In genomic region chr10:131218811-131219583, GRCh38 we compare ENCODE assay signal across 17 cellular contexts.
"Had no signal": no experiment of that assay in that cellular context is flagged by ENCODE, and none has a peak within 500 bp of the region (broad histone marks: within the 10 kb centered on the region; RNA-seq: fewer than 3 reads in every experiment).

No MANE protein-coding gene starts in this region.

- H3K9me3 Mint-ChIP-seq: endodermal cell; natural killer cell treated with Interleukin-12 subunit alpha and Interleukin-12 subunit beta and Interleukin-15 and Interleukin-18, amount 100 ng/mL, for 72 hours; neural progenitor cell had no signal

- DNase-seq: effector CD4-positive, alpha-beta T cell; endodermal cell; erythroblast; foreskin keratinocyte; kidney glomerular epithelial cell; left ventricle myocardium inferior; mesenchymal stem cell; midbrain; occipital lobe; sigmoid colon; stimulated activated CD4-positive, alpha-beta T cell treated with anti-CD3 and anti-CD28 coated beads, Interleukin-12 subunit alpha, Interleukin-12 subunit beta, amount 100 ng/mL, for 4 hours; stimulated activated naive CD4-positive, alpha-beta T cell; tibial artery; upper lobe of left lung; uterus had no signal

- H3K27me3 Mint-ChIP-seq: natural killer cell treated with Interleukin-12 subunit alpha and Interleukin-12 subunit beta and Interleukin-15 and Interleukin-18, amount 100 ng/mL, for 72 hours had no signal

- H3K4me3 Mint-ChIP-seq: endodermal cell; natural killer cell treated with Interleukin-12 subunit alpha and Interleukin-12 subunit beta and Interleukin-15 and Interleukin-18, amount 100 ng/mL, for 72 hours; neural progenitor cell had no signal

- ATAC-seq: foreskin keratinocyte; natural killer cell treated with Interleukin-12 subunit alpha and Interleukin-12 subunit beta and Interleukin-15 and Interleukin-18, amount 100 ng/mL, for 72 hours had no signal

- H3K36me3 Mint-ChIP-seq: natural killer cell treated with Interleukin-12 subunit alpha and Interleukin-12 subunit beta and Interleukin-15 and Interleukin-18, amount 100 ng/mL, for 72 hours; neural progenitor cell had no signal

- H3K27ac Mint-ChIP-seq: endodermal cell; natural killer cell treated with Interleukin-12 subunit alpha and Interleukin-12 subunit beta and Interleukin-15 and Interleukin-18, amount 100 ng/mL, for 72 hours; neural progenitor cell had no signal
